In the genomic region with DNA sequence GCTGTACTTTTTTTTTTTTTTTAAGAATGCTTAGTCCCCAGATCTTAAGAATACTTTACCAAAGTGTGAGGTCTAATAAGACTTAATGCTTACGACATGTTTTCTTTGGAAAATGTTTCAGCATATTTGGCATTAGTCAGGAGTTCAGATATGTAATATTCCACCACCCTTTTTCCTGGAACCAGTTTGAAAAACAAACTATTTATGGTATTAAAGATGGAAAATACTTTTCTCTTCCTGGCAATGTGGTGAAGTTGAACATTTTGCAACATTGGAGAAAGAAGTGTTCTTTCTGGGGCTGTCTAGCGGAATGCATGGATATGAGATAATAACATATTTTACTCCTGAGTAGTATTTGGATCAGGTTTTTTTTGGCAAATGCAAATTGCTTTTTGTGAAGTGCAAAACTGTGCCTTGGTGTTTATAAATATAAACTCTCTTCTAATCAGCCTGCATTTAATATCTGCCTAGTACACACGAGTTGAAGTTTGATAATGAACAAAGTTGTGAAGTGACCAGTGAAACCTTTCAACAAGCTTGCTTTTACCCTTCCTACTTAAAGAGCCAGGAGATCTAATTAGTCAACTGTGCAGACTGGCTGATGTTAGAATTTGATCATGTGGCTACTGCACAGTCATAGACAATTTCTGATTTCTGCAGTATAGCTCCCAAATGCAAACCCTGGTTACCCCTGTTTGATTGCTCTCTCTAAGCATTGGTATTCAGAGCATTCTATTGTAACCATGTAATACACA, we compare ENCODE assay signal across 11 cellular contexts. TPM values are rescaled to one million over a fixed set of nuclear protein-coding genes. Genes with fewer than 3 reads are reported as not detected.
DNase-seq lines count a peak whose midpoint lies in the region; ATAC-seq and TF ChIP-seq lines count a peak whose summit lies in the region.
"Had no signal": no experiment of that assay in that cellular context is flagged by ENCODE, and none has a peak within 500 bp of the region (broad histone marks: within the 10 kb centered on the region; RNA-seq: fewer than 3 reads in every experiment).

No MANE protein-coding gene starts in this region.

- H3K4me3 Mint-ChIP-seq in activated naive CD8-positive, alpha-beta T cell treated with anti-CD3 and anti-CD28 coated beads, Interleukin-2, amount 10 ng/mL, durations not matched to agents 7 days and 5 days = peak overlapping the region; percentile 74
- no peak overlapping the region for H3K4me3 Mint-ChIP-seq in activated naive CD8-positive, alpha-beta T cell treated with anti-CD3 and anti-CD28 coated beads, Interleukin-2, amount 50 U/mL, for 24 hours
- peak overlapping the region; percentile 55 for H3K4me3 Mint-ChIP-seq in chondrocyte (ENCODE audit: unreplicated experiment)

- TF ChIP-seq POLR2A in vagina (IDR thresholded peaks at IDR 0.05) = no peak

- H3K4me1 ChIP-seq in muscle layer of colon (ENCODE audit: insufficient read depth, low read length) (peaks cover 15% of the 10 kb centered on the region), vagina (peaks cover 30% of the 10 kb centered on the region)

- peak overlapping the region; percentile 61 for H3K27ac ChIP-seq in muscle layer of colon (ENCODE audit: low read depth, low read length)
- H3K27ac ChIP-seq in vagina = peak overlapping the region; percentile 76

- H3K9me3 ChIP-seq in muscle layer of colon (ENCODE audit: low read length) = no peaks in the 10 kb centered on the region
- no peaks in the 10 kb centered on the region for H3K9me3 ChIP-seq in vagina

- intact Hi-C loops in vagina (cut with DNase I) = no loop called here

- H3K36me3 ChIP-seq in muscle layer of colon (ENCODE audit: insufficient read depth, low read length) (peaks cover 33% of the 10 kb centered on the region), vagina (peaks cover 0 to 57% of the 10 kb centered on the region in 2 donors)

- no peak for DNase-seq in activated naive CD8-positive, alpha-beta T cell treated with anti-CD3 and anti-CD28 coated beads, Interleukin-2, amount 10 ng/mL, durations not matched to agents 7 days and 5 days
- DNase-seq in activated naive CD8-positive, alpha-beta T cell treated with anti-CD3 and anti-CD28 coated beads, Interleukin-2, amount 50 U/mL, for 24 hours = no peak
- DNase-seq in chondrocyte (ENCODE audit: low spot score) (no peak), vagina (ENCODE audit: extremely low spot score in 2 of 2) (no peak), activated T-cell treated with anti-CD3 and anti-CD28 coated beads for 4 hours (no peak)
- no peak for DNase-seq in activated naive CD4-positive, alpha-beta T cell treated with Interleukin-2 at 50 U/mL for 16 hours
- DNase-seq: activated CD4-positive, CD25-positive, alpha-beta regulatory T cell; hypothalamus; NCI-H1417 had no signal

- H3K4me1 Mint-ChIP-seq in activated naive CD8-positive, alpha-beta T cell treated with anti-CD3 and anti-CD28 coated beads, Interleukin-2, amount 10 ng/mL, durations not matched to agents 7 days and 5 days = peaks cover 27% of the 10 kb centered on the region
- H3K4me1 Mint-ChIP-seq in activated naive CD8-positive, alpha-beta T cell treated with anti-CD3 and anti-CD28 coated beads, Interleukin-2, amount 50 U/mL, for 24 hours = peaks cover 19% of the 10 kb centered on the region
- H3K4me1 Mint-ChIP-seq in chondrocyte (ENCODE audit: low read depth) = peaks cover 39% of the 10 kb centered on the region

- H3K27ac Mint-ChIP-seq in activated naive CD8-positive, alpha-beta T cell treated with anti-CD3 and anti-CD28 coated beads, Interleukin-2, amount 10 ng/mL, durations not matched to agents 7 days and 5 days = peak overlapping the region; percentile 88
- H3K27ac Mint-ChIP-seq in activated naive CD8-positive, alpha-beta T cell treated with anti-CD3 and anti-CD28 coated beads, Interleukin-2, amount 50 U/mL, for 24 hours = no peak overlapping the region
- peak overlapping the region; percentile 93 for H3K27ac Mint-ChIP-seq in chondrocyte (ENCODE audit: unreplicated experiment)

- POLR2A ChIA-PET in activated naive CD8-positive, alpha-beta T cell treated with anti-CD3 and anti-CD28 coated beads, Interleukin-2, amount 10 ng/mL, durations not matched to agents 7 days and 5 days (lab: Charles Lee) = interaction anchor here (1.0 to 3.1 kb wide), 8 partner anchors 11 to 77 kb away, joined by 3 to 28 read pairs (median 6); partner anchors contain the start of gene MAP3K8

- H3K27me3 Mint-ChIP-seq in activated naive CD8-positive, alpha-beta T cell treated with anti-CD3 and anti-CD28 coated beads, Interleukin-2, amount 10 ng/mL, durations not matched to agents 7 days and 5 days = no peaks in the 10 kb centered on the region
- no peaks in the 10 kb centered on the region for H3K27me3 Mint-ChIP-seq in activated naive CD8-positive, alpha-beta T cell treated with anti-CD3 and anti-CD28 coated beads, Interleukin-2, amount 50 U/mL, for 24 hours
- H3K27me3 Mint-ChIP-seq in chondrocyte (ENCODE audit: low read depth) = no peaks in the 10 kb centered on the region

- H3K9me3 Mint-ChIP-seq in activated naive CD8-positive, alpha-beta T cell treated with anti-CD3 and anti-CD28 coated beads, Interleukin-2, amount 10 ng/mL, durations not matched to agents 7 days and 5 days = no peaks in the 10 kb centered on the region
- no peaks in the 10 kb centered on the region for H3K9me3 Mint-ChIP-seq in activated naive CD8-positive, alpha-beta T cell treated with anti-CD3 and anti-CD28 coated beads, Interleukin-2, amount 50 U/mL, for 24 hours
- no peaks in the 10 kb centered on the region for H3K9me3 Mint-ChIP-seq in chondrocyte (ENCODE audit: low read depth)

- H3K4me3 ChIP-seq in muscle layer of colon (ENCODE audit: low read depth in 1 of 2, low read length in 2 of 2) (no peak overlapping the region), vagina (no peak overlapping the region)

- no peak overlapping the region for H3K9ac ChIP-seq in muscle layer of colon (ENCODE audit: low read length)

- H3K36me3 Mint-ChIP-seq in activated naive CD8-positive, alpha-beta T cell treated with anti-CD3 and anti-CD28 coated beads, Interleukin-2, amount 10 ng/mL, durations not matched to agents 7 days and 5 days = peaks cover 50% of the 10 kb centered on the region
- H3K36me3 Mint-ChIP-seq in activated naive CD8-positive, alpha-beta T cell treated with anti-CD3 and anti-CD28 coated beads, Interleukin-2, amount 50 U/mL, for 24 hours (ENCODE audit: low read depth) = peaks cover 31% of the 10 kb centered on the region
- peaks cover 13% of the 10 kb centered on the region for H3K36me3 Mint-ChIP-seq in chondrocyte (ENCODE audit: low read depth)

- no peaks in the 10 kb centered on the region for H3K27me3 ChIP-seq in muscle layer of colon (ENCODE audit: control insufficient read depth in 1 of 2, insufficient read depth in 2 of 2, low read length in 2 of 2)
- no peaks in the 10 kb centered on the region for H3K27me3 ChIP-seq in vagina

- no peak for ATAC-seq in activated naive CD8-positive, alpha-beta T cell treated with anti-CD3 and anti-CD28 coated beads, Interleukin-2, amount 10 ng/mL, durations not matched to agents 7 days and 5 days (ENCODE audit: low read depth)
- ATAC-seq in activated naive CD8-positive, alpha-beta T cell treated with anti-CD3 and anti-CD28 coated beads, Interleukin-2, amount 50 U/mL, for 24 hours = no peak
- no peak for ATAC-seq in HG02973 (IDR thresholded peaks at IDR 0.05; ENCODE audit: unreplicated experiment)

- TF ChIP-seq CTCF in chondrocyte (IDR thresholded peaks at IDR 0.05) = no peak
- TF ChIP-seq CTCF in vagina (IDR thresholded peaks at IDR 0.05) = no peak

RNA-seq across cellular contexts. Expression of gene MAP3K8, which starts 20.9 kb away (rescaled TPM):
- total RNA-seq in activated naive CD8-positive, alpha-beta T cell treated with anti-CD3 and anti-CD28 coated beads, Interleukin-2, amount 10 ng/mL, durations not matched to agents 7 days and 5 days = 10 to 100 TPM; 27.7 to 28.3 TPM
- total RNA-seq in chondrocyte (8.1 to 9.4 TPM (median 8.7 TPM) in 3 replicates), vagina (16.5 TPM)
